ENCODE assay signal across 21 cellular contexts in the genomic region with DNA sequence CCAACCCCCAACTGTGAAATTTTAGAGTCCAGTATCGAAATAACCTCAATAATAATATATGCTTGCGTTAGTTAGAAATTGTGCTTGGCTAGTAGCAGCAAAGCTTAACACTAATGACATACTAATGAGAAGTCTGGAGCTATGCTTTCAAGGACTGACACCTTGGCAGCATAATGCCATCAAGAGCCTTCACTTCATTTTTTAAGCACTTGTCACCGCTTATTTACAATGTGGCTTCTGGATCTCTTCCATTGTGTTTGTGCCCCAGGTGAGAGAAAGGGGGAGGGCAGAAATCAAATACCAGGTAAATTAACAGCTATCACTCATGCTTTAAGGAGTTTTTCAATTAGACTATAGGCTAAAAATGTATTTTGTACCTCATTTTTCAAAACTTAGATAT.
"Had no signal": no experiment of that assay in that cellular context is flagged by ENCODE, and none has a peak within 500 bp of the region (broad histone marks: within the 10 kb centered on the region; RNA-seq: fewer than 3 reads in every experiment).

No MANE protein-coding gene starts in this region.

- DNase-seq: effector memory CD4-positive, alpha-beta T cell; gastrocnemius medialis; heart right ventricle; hypothalamus; kidney glomerular epithelial cell; mammary epithelial cell; natural killer cell; nucleus accumbens; psoas muscle; retina; right lobe of liver; stimulated activated CD4-positive, alpha-beta T cell treated with anti-CD3 and anti-CD28 coated beads, Interleukin-4, amount 100 ng/mL, for 1 hour; stimulated activated CD8-positive, alpha-beta memory T cell treated with anti-CD3 and anti-CD28 coated beads, Interleukin-4, amount 100 ng/mL, for 48 hours; tibial artery; upper lobe of left lung; uterus had no signal

- H3K4me1 ChIP-seq: esophagus muscularis mucosa, gastrocnemius medialis, heart right ventricle, neural progenitor cell, parathyroid adenoma, psoas muscle, right lobe of liver, tibial artery, upper lobe of left lung, uterus had no signal

- H3K9ac ChIP-seq: neural progenitor cell, parathyroid adenoma had no signal

- H3K36me3 ChIP-seq: esophagus muscularis mucosa, gastrocnemius medialis, heart right ventricle, neural progenitor cell, right lobe of liver, tibial artery, upper lobe of left lung, uterus had no signal

- H3K4me3 ChIP-seq: esophagus muscularis mucosa, gastrocnemius medialis, heart right ventricle, neural progenitor cell, psoas muscle, right lobe of liver, tibial artery, upper lobe of left lung, uterus had no signal

- H3K27me3 ChIP-seq: esophagus muscularis mucosa, gastrocnemius medialis, heart right ventricle, neural progenitor cell, right lobe of liver, tibial artery, upper lobe of left lung, uterus had no signal

- H3K4me2 ChIP-seq: neural progenitor cell had no signal

- ATAC-seq: gastrocnemius medialis; heart right ventricle; natural killer cell; psoas muscle; right lobe of liver; stimulated activated effector memory CD8-positive, alpha-beta T cell treated with anti-CD3 and anti-CD28 coated beads, Interleukin-12 subunit alpha, Interleukin-12 subunit beta, amount 100 ng/mL, for 72 hours had no signal

- H3K79me2 ChIP-seq: parathyroid adenoma had no signal

- H3K9me3 ChIP-seq: esophagus muscularis mucosa, gastrocnemius medialis, heart right ventricle, psoas muscle, right lobe of liver, tibial artery, upper lobe of left lung, uterus had no signal

- H3K27ac ChIP-seq: epithelial cell of prostate, esophagus muscularis mucosa, gastrocnemius medialis, heart right ventricle, neural progenitor cell, parathyroid adenoma, psoas muscle, right lobe of liver, tibial artery, upper lobe of left lung, uterus had no signal
